8 cellular contexts compared by ENCODE assay signal in the genomic region with DNA sequence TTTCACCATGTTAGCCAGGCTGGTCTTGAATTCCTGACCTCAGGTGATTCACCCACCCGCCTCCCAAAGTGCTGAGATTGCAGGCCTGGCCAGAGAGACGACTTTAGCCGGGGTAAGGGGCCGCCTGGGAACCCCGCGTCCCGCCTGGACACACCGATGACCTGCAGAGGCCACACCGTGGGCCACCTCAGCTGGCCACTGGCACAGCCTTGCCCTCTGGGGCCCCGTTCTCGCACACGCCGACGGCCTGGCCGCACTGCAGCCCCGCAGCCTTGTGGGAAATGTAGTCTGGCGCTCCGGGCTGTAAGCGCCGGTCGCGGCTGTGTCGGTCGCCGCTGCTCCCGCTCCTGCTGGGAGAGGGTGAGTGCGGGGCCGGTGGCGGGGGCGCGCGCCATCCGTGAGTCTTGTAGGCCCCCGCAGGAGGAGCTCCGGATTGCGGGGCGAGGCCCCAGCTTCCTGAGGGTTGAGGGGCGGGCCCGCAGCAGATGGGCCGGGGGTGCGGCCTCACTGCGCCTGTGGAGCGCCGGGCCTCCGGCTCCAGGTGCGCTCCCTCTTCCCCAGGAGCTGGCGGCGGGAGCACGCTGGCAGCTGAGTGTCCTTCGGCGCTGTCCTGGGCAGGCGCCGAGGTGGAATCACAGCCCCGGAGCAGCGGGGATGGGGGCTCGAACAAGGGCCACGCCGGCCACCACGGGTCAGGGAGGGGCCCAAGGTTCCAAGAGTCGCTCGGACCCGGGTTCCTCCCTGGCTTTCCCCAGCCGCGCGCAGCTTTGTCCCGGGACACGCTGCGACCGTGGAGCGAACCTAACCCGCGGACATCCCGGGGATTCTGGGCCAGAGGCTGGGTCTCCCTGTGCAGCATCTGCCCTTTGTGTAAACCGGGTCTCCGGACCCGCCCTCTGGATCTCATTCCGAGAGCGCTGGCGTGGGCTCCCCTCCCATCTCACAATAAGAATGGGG. TPM values are rescaled to one million over a fixed set of nuclear protein-coding genes. Genes with fewer than 3 reads are reported as not detected.
A peak's percentile ranks its signal among the peaks of the same experiment; 100 is the strongest.
DNase-seq lines count a peak whose midpoint lies in the region; ATAC-seq and TF ChIP-seq lines count a peak whose summit lies in the region.

A gene (plus strand): TSS at position 299 of the 957 bp plus-strand sequence. CDS start 35,401 bp downstream, outside the sequence.

- H3K9me3 ChIP-seq in gastroesophageal sphincter (no peaks in the 10 kb centered on the region), neural cell (ENCODE audit: low read length) (no peaks in the 10 kb centered on the region)

- no peaks in the 10 kb centered on the region for H3F3A ChIP-seq in neural cell (ENCODE audit: insufficient read depth, low read length, poor library complexity, severe bottlenecking)

- TF ChIP-seq EP300 in gastroesophageal sphincter (IDR thresholded peaks at IDR 0.05), result no peak
- TF ChIP-seq EP300 in neural cell (conservative IDR thresholded peaks at IDR 0.05; ENCODE audit: poor library complexity, severe bottlenecking), result peak; percentile 24

- H3K27me3 ChIP-seq in gastroesophageal sphincter (no peaks in the 10 kb centered on the region), neural cell (ENCODE audit: insufficient read depth, low read depth, low read length) (no peaks in the 10 kb centered on the region)

- TF ChIP-seq CTCF in gastroesophageal sphincter (IDR thresholded peaks at IDR 0.05), result peak in 1 of 4 experiments; percentile 19
- TF ChIP-seq CTCF in neural cell (IDR thresholded peaks at IDR 0.05; ENCODE audit: poor library complexity, severe bottlenecking), result no peak

- H3K4me3 ChIP-seq in gastroesophageal sphincter, result peak within 1 kb of the TSS; percentile 65 to 80
- peak within 1 kb of the TSS; percentile 92 for H3K4me3 ChIP-seq in neural cell (ENCODE audit: low read length)

- ATAC-seq in gastroesophageal sphincter (peak; percentile 91), GM19455 (IDR thresholded peaks at IDR 0.05; ENCODE audit: unreplicated experiment) (no peak)

- H3K9ac ChIP-seq in neural cell (ENCODE audit: low read length), result peak within 1 kb of the TSS; percentile 95

- peak within 1 kb of the TSS; percentile 40 to 89 (median 82) for H3K27ac ChIP-seq in gastroesophageal sphincter
- H3K27ac ChIP-seq in neural cell (ENCODE audit: low read length), result peak within 1 kb of the TSS; percentile 91

- no peak for TF ChIP-seq RAD21 in neural cell (conservative IDR thresholded peaks at IDR 0.05)

- H2AFZ ChIP-seq in neural cell (ENCODE audit: low read depth, low read length), result peak within 1 kb of the TSS; percentile 94

- peaks cover 0 to 18% (median 0%) of the 10 kb centered on the region in 3 donors for H3K4me1 ChIP-seq in gastroesophageal sphincter

- no peaks in the 10 kb centered on the region for H4K20me1 ChIP-seq in neural cell (ENCODE audit: insufficient read depth)

- peaks cover 0 to 8% of the 10 kb centered on the region in 2 donors for H3K36me3 ChIP-seq in gastroesophageal sphincter
- no peaks in the 10 kb centered on the region for H3K36me3 ChIP-seq in neural cell (ENCODE audit: insufficient read depth, low read length)

- peak; percentile 7 for DNase-seq in NCI-H2107 (lab: John Stamatoyannopoulos, UW)
- DNase-seq in NCI-H2107 treated with DMSO at 0.1 percent for 48 hours (lab: John Stamatoyannopoulos, UW; ENCODE audit: unreplicated experiment), result no peak
- DNase-seq in NCI-H82 treated with DMSO at 0.1 percent for 48 hours (lab: John Stamatoyannopoulos, UW; ENCODE audit: unreplicated experiment), result peak; percentile 22
- peak; percentile 28 for DNase-seq in activated naive CD4-positive, alpha-beta T cell treated with anti-CD3 and anti-CD28 coated beads, Interleukin-2, amount 50 U/mL, for 16 hours
- peak; percentile 53 for DNase-seq in ureter (ENCODE audit: low spot score)

- peak; percentile 33 to 41 for TF ChIP-seq POLR2A in gastroesophageal sphincter (IDR thresholded peaks at IDR 0.05)

- WGBS in gastroesophageal sphincter (ENCODE audit: low coverage in 1 of 2), 2 donors, result 3 to 7% methylated on average over 3 to 9 of the region's 79 CpGs

- peak within 1 kb of the TSS; percentile 43 for H3K4me2 ChIP-seq in neural cell (ENCODE audit: low read length)

- H3K9me2 ChIP-seq in neural cell (ENCODE audit: insufficient read depth, low read length), result no peaks in the 10 kb centered on the region

- H3K79me2 ChIP-seq in neural cell (replicated peaks; ENCODE audit: insufficient read depth, low read length), result no peaks in the 10 kb centered on the region

TF ChIP-seq in neural cell, 6 proteins besides CTCF, POLR2A, EP300 and RAD21:
- TF ChIP-seq, protein P1, sequence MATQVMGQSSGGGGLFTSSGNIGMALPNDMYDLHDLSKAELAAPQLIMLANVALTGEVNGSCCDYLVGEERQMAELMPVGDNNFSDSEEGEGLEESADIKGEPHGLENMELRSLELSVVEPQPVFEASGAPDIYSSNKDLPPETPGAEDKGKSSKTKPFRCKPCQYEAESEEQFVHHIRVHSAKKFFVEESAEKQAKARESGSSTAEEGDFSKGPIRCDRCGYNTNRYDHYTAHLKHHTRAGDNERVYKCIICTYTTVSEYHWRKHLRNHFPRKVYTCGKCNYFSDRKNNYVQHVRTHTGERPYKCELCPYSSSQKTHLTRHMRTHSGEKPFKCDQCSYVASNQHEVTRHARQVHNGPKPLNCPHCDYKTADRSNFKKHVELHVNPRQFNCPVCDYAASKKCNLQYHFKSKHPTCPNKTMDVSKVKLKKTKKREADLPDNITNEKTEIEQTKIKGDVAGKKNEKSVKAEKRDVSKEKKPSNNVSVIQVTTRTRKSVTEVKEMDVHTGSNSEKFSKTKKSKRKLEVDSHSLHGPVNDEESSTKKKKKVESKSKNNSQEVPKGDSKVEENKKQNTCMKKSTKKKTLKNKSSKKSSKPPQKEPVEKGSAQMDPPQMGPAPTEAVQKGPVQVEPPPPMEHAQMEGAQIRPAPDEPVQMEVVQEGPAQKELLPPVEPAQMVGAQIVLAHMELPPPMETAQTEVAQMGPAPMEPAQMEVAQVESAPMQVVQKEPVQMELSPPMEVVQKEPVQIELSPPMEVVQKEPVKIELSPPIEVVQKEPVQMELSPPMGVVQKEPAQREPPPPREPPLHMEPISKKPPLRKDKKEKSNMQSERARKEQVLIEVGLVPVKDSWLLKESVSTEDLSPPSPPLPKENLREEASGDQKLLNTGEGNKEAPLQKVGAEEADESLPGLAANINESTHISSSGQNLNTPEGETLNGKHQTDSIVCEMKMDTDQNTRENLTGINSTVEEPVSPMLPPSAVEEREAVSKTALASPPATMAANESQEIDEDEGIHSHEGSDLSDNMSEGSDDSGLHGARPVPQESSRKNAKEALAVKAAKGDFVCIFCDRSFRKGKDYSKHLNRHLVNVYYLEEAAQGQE (IDR thresholded peaks at IDR 0.05; ENCODE audit: borderline replicate concordance), result peak; percentile 64
- TF ChIP-seq MXI1 (conservative IDR thresholded peaks at IDR 0.05; ENCODE audit: poor library complexity, severe bottlenecking), result no peak
- TF ChIP-seq POLR2AphosphoS5 (IDR thresholded peaks at IDR 0.05), result peak; percentile 85
- no peak for TF ChIP-seq SMC3 (conservative IDR thresholded peaks at IDR 0.05; ENCODE audit: poor library complexity)
- TF ChIP-seq EZH2 (IDR thresholded peaks at IDR 0.05; ENCODE audit: borderline replicate concordance, insufficient read depth, low read length, poor library complexity, severe bottlenecking), result no peak
- TF ChIP-seq TAF1 (IDR thresholded peaks at IDR 0.05; ENCODE audit: low read depth), result peak; percentile 39
TF ChIP-seq in neural cell: peak in this region for 3.

RNA-seq across cellular contexts. Expression of the gene that starts here (rescaled TPM):
- total RNA-seq in gastroesophageal sphincter (10 to 100 TPM in 1 of 4 donors, 1 to 10 TPM in 3; 1.9 to 12.8 (median 3.4) TPM), ureter (3.0 TPM)
- 7.6 and 14.5 TPM in 2 replicates for polyA plus RNA-seq in neural cell
- 9.5 and 10.9 TPM in 2 replicates for polyA minus RNA-seq in neural cell
